Comparison of ENCODE assay signal across 19 cellular contexts in the genomic region with DNA sequence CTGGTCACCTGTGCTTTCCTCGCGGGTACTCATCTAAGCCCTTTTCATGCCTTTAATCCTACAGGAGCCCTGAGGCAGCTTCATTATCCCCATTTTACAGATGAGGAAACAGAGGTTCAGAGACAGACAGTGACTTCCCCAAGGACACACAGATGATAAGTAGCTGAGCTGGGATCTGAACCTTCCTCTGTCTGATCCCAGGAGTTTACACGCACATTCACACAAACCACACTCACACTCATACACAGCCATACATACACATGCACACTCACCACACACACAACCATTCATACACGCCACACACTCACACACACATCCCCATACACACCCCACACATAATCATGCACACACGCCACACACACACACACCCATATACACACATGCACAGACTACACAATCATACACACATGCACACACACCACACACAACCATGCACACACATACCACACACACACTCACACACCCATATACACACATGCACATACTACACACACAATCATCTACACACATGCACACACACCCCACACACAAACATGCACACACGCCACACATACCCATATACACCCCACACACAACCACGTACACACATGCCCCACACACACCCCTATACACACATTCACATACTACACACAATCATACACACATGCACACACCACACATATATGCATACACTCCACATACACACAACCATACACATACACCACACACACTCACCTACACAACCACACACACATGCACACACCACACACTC. TPM values are rescaled to one million over a fixed set of nuclear protein-coding genes. Genes with fewer than 3 reads are reported as not detected.
DNase-seq lines count a peak whose midpoint lies in the region; ATAC-seq, FAIRE-seq and TF ChIP-seq lines count a peak whose summit lies in the region.
"Had no signal": no experiment of that assay in that cellular context is flagged by ENCODE, and none has a peak within 500 bp of the region (broad histone marks: within the 10 kb centered on the region; RNA-seq: fewer than 3 reads in every experiment).

No MANE protein-coding gene starts in this region.

- no peak overlapping the region for H3K4me3 Mint-ChIP-seq in T-helper 17 cell
- H3K4me3 Mint-ChIP-seq: central memory CD8-positive, alpha-beta T cell had no signal

- TF ChIP-seq POLR2A in HepG2 (IDR thresholded peaks at IDR 0.05; ENCODE audit: insufficient read depth in 1 of 2, low read depth in 2 of 2, low read length in 2 of 2) (no peak), right lobe of liver (IDR thresholded peaks at IDR 0.05) (no peak)

- POLR2A ChIA-PET in HepG2 (lab: Yijun Ruan, JAX) = no interaction called here

- no peak for TF ChIP-seq EP300 in HepG2 (IDR thresholded peaks at IDR 0.05; ENCODE audit: low read depth in 2 of 2, low read length in 2 of 2)
- TF ChIP-seq EP300 in HepG2 (CRISPR knock-in tag; IDR thresholded peaks at IDR 0.05; ENCODE audit: borderline replicate concordance) = no peak

- in situ Hi-C loops in HepG2 (cut with HindIII; ENCODE audit: extremely low pct_ligation_motif_present, low pct_unique_long_range_greater_than_20kb) = no loop called here

- H3K79me2 ChIP-seq in HepG2 (ENCODE audit: insufficient read depth, low read length) = no peaks in the 10 kb centered on the region

- no peak overlapping the region for H3K27ac Mint-ChIP-seq in T-helper 17 cell
- H3K27ac Mint-ChIP-seq: progenitor cell of endocrine pancreas had no signal

- no peaks in the 10 kb centered on the region for H3K36me3 ChIP-seq in HepG2 (replicated peaks in 1 of 2; ENCODE audit: control insufficient read depth in 1 of 2, insufficient read depth in 2 of 2, low read length in 2 of 2)
- no peaks in the 10 kb centered on the region for H3K36me3 ChIP-seq in right lobe of liver
- H3K36me3 ChIP-seq in colonic mucosa = no peaks in the 10 kb centered on the region
- H3K36me3 ChIP-seq: uterus had no signal

- no peak for TF ChIP-seq RAD21 in HepG2 (CRISPR knock-in tag; IDR thresholded peaks at IDR 0.05)

- no peak for TF ChIP-seq CTCF in HepG2 (CRISPR knock-in tag; IDR thresholded peaks at IDR 0.05)
- TF ChIP-seq CTCF in right lobe of liver (IDR thresholded peaks at IDR 0.05) = no peak
- no peak for TF ChIP-seq CTCF in fibroblast of villous mesenchyme (IDR thresholded peaks at IDR 0.05; ENCODE audit: insufficient read depth, low read depth, low read length)
- no peak for TF ChIP-seq CTCF in colonic mucosa (IDR thresholded peaks at IDR 0.05)

- H3K27me3 ChIP-seq in HepG2 (ENCODE audit: control insufficient read depth in 1 of 2, insufficient read depth in 2 of 2, low read length in 2 of 2) (peaks cover 8 to 31% of the 10 kb centered on the region in 2 experiments), right lobe of liver (no peaks in the 10 kb centered on the region), colonic mucosa (no peaks in the 10 kb centered on the region)
- H3K27me3 ChIP-seq: uterus had no signal

- H4K20me1 ChIP-seq in HepG2 (ENCODE audit: insufficient read depth, low read length) = no peaks in the 10 kb centered on the region

- no peaks in the 10 kb centered on the region for H3K36me3 Mint-ChIP-seq in T-helper 17 cell (ENCODE audit: low read depth)

- no peak overlapping the region for H3K4me2 ChIP-seq in HepG2 (ENCODE audit: low read depth, low read length)

- DNase-seq in HepG2 (ENCODE audit: low spot score) (no peak), right lobe of liver (no peak), fibroblast of villous mesenchyme (ENCODE audit: low read depth) (no peak), urothelium cell line (ENCODE audit: low spot score) (no peak), T-helper 17 cell (no peak), colonic mucosa (no peak)
- DNase-seq: 8988T; activated naive CD4-positive, alpha-beta T cell; amygdala; C1 segment of cervical spinal cord; NCI-H526 treated with DMSO at 0.1 percent for 48 hours; stimulated activated CD4-positive, alpha-beta T cell treated with anti-CD3 and anti-CD28 coated beads, Interleukin-4, amount 100 ng/mL, for 4 hours; uterus had no signal

- H3K4me1 Mint-ChIP-seq in T-helper 17 cell = peaks cover 6% of the 10 kb centered on the region
- H3K4me1 Mint-ChIP-seq: central memory CD8-positive, alpha-beta T cell had no signal

- H3K9ac ChIP-seq in HepG2 (ENCODE audit: insufficient read depth, low read depth, low read length) = no peak overlapping the region
- H3K9ac ChIP-seq in colonic mucosa (ENCODE audit: low read depth in 2 of 2, low read length in 2 of 2) = peak overlapping the region in 1 of 2 donors; percentile 24

- H3K27ac ChIP-seq in HepG2 (ENCODE audit: extremely low read length, insufficient read depth, low read length) (no peak overlapping the region), right lobe of liver (no peak overlapping the region), colonic mucosa (no peak overlapping the region)

- no peaks in the 10 kb centered on the region for H3K9me3 ChIP-seq in HepG2 (ENCODE audit: low read length)
- H3K9me3 ChIP-seq in right lobe of liver = no peaks in the 10 kb centered on the region
- H3K9me3 ChIP-seq in T-helper 17 cell (ENCODE audit: control insufficient read depth, low read length, poor library complexity, severe bottlenecking) = no peaks in the 10 kb centered on the region
- H3K9me3 ChIP-seq in colonic mucosa = no peaks in the 10 kb centered on the region
- H3K9me3 ChIP-seq: uterus had no signal

- H2AFZ ChIP-seq in HepG2 (ENCODE audit: low read length) = no peak overlapping the region

- ATAC-seq in HepG2 (no peak), right lobe of liver (no peak), T-helper 17 cell (no peak)
- ATAC-seq: left lobe of liver had no signal

- BruUV-seq in HepG2 (replicated peaks; lab: Mats Ljungman, UMichigan) = no TSS peak

- FAIRE-seq in HepG2 (lab: Jason Lieb, UNC) = peak; percentile 51
- FAIRE-seq in urothelium cell line (lab: Jason Lieb, UNC) = peak; percentile 97
- FAIRE-seq: GM19239, H54 had no signal

- intact Hi-C loops in HepG2 (cut with micrococcal nuclease; ENCODE audit: unreplicated experiment) (no loop called here), right lobe of liver (cut with DNase I) (no loop called here), colonic mucosa (cut with DNase I) (no loop called here)

- H3K4me1 ChIP-seq in HepG2 (ENCODE audit: insufficient read depth, low read length) = 0 out of 2 replicates have a peak, but pooled peaks cover 8% of the 10 kb centered on the region
- H3K4me1 ChIP-seq in right lobe of liver = no peaks in the 10 kb centered on the region
- no peaks in the 10 kb centered on the region for H3K4me1 ChIP-seq in colonic mucosa
- H3K4me1 ChIP-seq: uterus had no signal

- H3K27me3 Mint-ChIP-seq in T-helper 17 cell = no peaks in the 10 kb centered on the region
- H3K27me3 Mint-ChIP-seq: central memory CD8-positive, alpha-beta T cell had no signal

- CTCF ChIA-PET in HepG2 (lab: Yijun Ruan, JAX; ENCODE audit: low intra/inter-chr PET ratio, low total read pairs) = no interaction called here

- H3K4me3 ChIP-seq in HepG2 (replicated peaks in 1 of 3; ENCODE audit: insufficient read depth in 1 of 3, low read depth in 2 of 3, low read length in 3 of 3) = no peak overlapping the region
- H3K4me3 ChIP-seq in right lobe of liver = no peak overlapping the region
- peak overlapping the region; percentile 74 for H3K4me3 ChIP-seq in fibroblast of villous mesenchyme (ENCODE audit: low read depth, low read length)
- H3K4me3 ChIP-seq in colonic mucosa = no peak overlapping the region
- H3K4me3 ChIP-seq: uterus had no signal

- 78% methylated on average over 7 of the region's 7 CpGs for WGBS in HepG2 (ENCODE audit: low lambda C conversion rate)
- WGBS in right lobe of liver (ENCODE audit: insufficient coverage, low coverage, low lambda C conversion rate, missing lambda C conversion rate) = 85% methylated on average over 7 of the region's 7 CpGs

RNA-seq across cellular contexts. Expression of a gene that starts 2.7 kb away (rescaled TPM):
- total RNA-seq in HepG2 (2016; rRNA removed; fragmentation: Illumina TruSeq; extraction: Trizol) (not detected in 2 replicates), right lobe of liver (under 1 TPM in 4 of 6 experiments, not detected in 2; 0.09 to 0.38 (median 0.22) TPM), fibroblast of villous mesenchyme (83.3 and 186 TPM in 2 replicates), T-helper 17 cell (1 to 10 TPM; 3.9 to 5.0 TPM), colonic mucosa (1 to 10 TPM; 7.2 to 8.8 TPM)
- total RNA-seq in HepG2 (2016; cell fraction: cytosol; rRNA removed; fragmentation: Illumina TruSeq; extraction: Trizol; ENCODE audit: low read depth) = not detected in 2 replicates
- total RNA-seq in HepG2 (2016; cell fraction: insoluble cytoplasmic fraction; rRNA removed; fragmentation: Illumina TruSeq; extraction: Trizol) = not detected in 2 replicates
- not detected in 2 replicates for total RNA-seq in HepG2 (2016; cell fraction: membrane; rRNA removed; fragmentation: Illumina TruSeq; extraction: Trizol)
- total RNA-seq in HepG2 (2016; cell fraction: nucleus; rRNA removed; fragmentation: Illumina TruSeq; extraction: Trizol) = not detected in 2 replicates
- not detected in 2 replicates for polyA plus RNA-seq in HepG2 (2011; rRNA removed)
- polyA plus RNA-seq in HepG2 (2011; cell fraction: cytosol; rRNA removed) = not detected in 2 replicates
- not detected in 2 replicates for polyA plus RNA-seq in HepG2 (2011; cell fraction: nucleus; rRNA removed)
- polyA plus RNA-seq in HepG2 (2012) = not detected in 2 replicates
- not detected in 2 replicates for polyA plus RNA-seq in HepG2 (2016; cell fraction: cytosol; fragmentation: Illumina TruSeq; extraction: Trizol; ENCODE audit: low read depth)
- polyA plus RNA-seq in HepG2 (2016; cell fraction: insoluble cytoplasmic fraction; fragmentation: Illumina TruSeq; extraction: Trizol; ENCODE audit: low read depth) = not detected in 2 replicates
- not detected in 2 replicates for polyA plus RNA-seq in HepG2 (2016; cell fraction: membrane; fragmentation: Illumina TruSeq; extraction: Trizol; ENCODE audit: low read depth)
- not detected in 2 replicates for polyA plus RNA-seq in HepG2 (2016; cell fraction: nucleus; fragmentation: Illumina TruSeq; extraction: Trizol; ENCODE audit: insufficient read depth, low read depth)
- polyA minus RNA-seq in HepG2 (2011; rRNA and poly(A)+ RNA removed; ENCODE audit: low replicate concordance) = not detected in 2 replicates
- not detected in 2 replicates for polyA minus RNA-seq in HepG2 (2011; cell fraction: cytosol; rRNA and poly(A)+ RNA removed)
- not detected in 2 replicates for polyA minus RNA-seq in HepG2 (2011; cell fraction: nucleus; rRNA and poly(A)+ RNA removed)
- total RNA-seq: progenitor cell of endocrine pancreas had no signal
- polyA plus RNA-seq: neural cell had no signal

RNA-seq across cellular contexts. Expression of a gene that starts 32.7 kb away (rescaled TPM):
- total RNA-seq in HepG2 (2016; rRNA removed; fragmentation: Illumina TruSeq; extraction: Trizol) (107 and 131 TPM in 2 replicates), right lobe of liver (10 to 100 TPM; 36.7 to 81.8 (median 58.4) TPM), fibroblast of villous mesenchyme (105 TPM in 2 replicates), T-helper 17 cell (100 to 1,000 TPM; 139 to 177 TPM), colonic mucosa (10 to 100 TPM; 93.7 to 97.5 TPM)
- total RNA-seq in HepG2 (2016; cell fraction: cytosol; rRNA removed; fragmentation: Illumina TruSeq; extraction: Trizol; ENCODE audit: low read depth) = 132 and 143 TPM in 2 replicates
- total RNA-seq in HepG2 (2016; cell fraction: insoluble cytoplasmic fraction; rRNA removed; fragmentation: Illumina TruSeq; extraction: Trizol) = 110 and 134 TPM in 2 replicates
- total RNA-seq in HepG2 (2016; cell fraction: membrane; rRNA removed; fragmentation: Illumina TruSeq; extraction: Trizol) = 177 and 190 TPM in 2 replicates
- total RNA-seq in HepG2 (2016; cell fraction: nucleus; rRNA removed; fragmentation: Illumina TruSeq; extraction: Trizol) = 57.1 and 61.7 TPM in 2 replicates
- polyA plus RNA-seq in HepG2 (2011; rRNA removed) = 85.9 and 94.4 TPM in 2 replicates
- 52.6 and 73.1 TPM in 2 replicates for polyA plus RNA-seq in HepG2 (2011; cell fraction: cytosol; rRNA removed)
- 109 and 121 TPM in 2 replicates for polyA plus RNA-seq in HepG2 (2011; cell fraction: nucleus; rRNA removed)
- 68.8 and 75.6 TPM in 2 replicates for polyA plus RNA-seq in HepG2 (2012)
- polyA plus RNA-seq in HepG2 (2016; cell fraction: cytosol; fragmentation: Illumina TruSeq; extraction: Trizol; ENCODE audit: low read depth) = 179 and 208 TPM in 2 replicates
- polyA plus RNA-seq in HepG2 (2016; cell fraction: insoluble cytoplasmic fraction; fragmentation: Illumina TruSeq; extraction: Trizol; ENCODE audit: low read depth) = 160 and 163 TPM in 2 replicates
- 188 and 198 TPM in 2 replicates for polyA plus RNA-seq in HepG2 (2016; cell fraction: membrane; fragmentation: Illumina TruSeq; extraction: Trizol; ENCODE audit: low read depth)
- polyA plus RNA-seq in HepG2 (2016; cell fraction: nucleus; fragmentation: Illumina TruSeq; extraction: Trizol; ENCODE audit: insufficient read depth, low read depth) = 121 and 125 TPM in 2 replicates
- 27.0 and 56.6 TPM in 2 replicates for polyA minus RNA-seq in HepG2 (2011; rRNA and poly(A)+ RNA removed; ENCODE audit: low replicate concordance)
- 22.4 and 23.6 TPM in 2 replicates for polyA minus RNA-seq in HepG2 (2011; cell fraction: cytosol; rRNA and poly(A)+ RNA removed)
- polyA minus RNA-seq in HepG2 (2011; cell fraction: nucleus; rRNA and poly(A)+ RNA removed) = 41.3 and 43.5 TPM in 2 replicates

RNA-seq across cellular contexts. Expression of a gene that starts 34.2 kb away (rescaled TPM):
- 60.7 and 69.9 TPM in 2 replicates for total RNA-seq in HepG2 (2016; rRNA removed; fragmentation: Illumina TruSeq; extraction: Trizol)
- total RNA-seq in HepG2 (2016; cell fraction: cytosol; rRNA removed; fragmentation: Illumina TruSeq; extraction: Trizol; ENCODE audit: low read depth) = 21.9 and 27.2 TPM in 2 replicates
- 55.9 and 75.2 TPM in 2 replicates for total RNA-seq in HepG2 (2016; cell fraction: insoluble cytoplasmic fraction; rRNA removed; fragmentation: Illumina TruSeq; extraction: Trizol)
- 19.7 and 22.5 TPM in 2 replicates for total RNA-seq in HepG2 (2016; cell fraction: membrane; rRNA removed; fragmentation: Illumina TruSeq; extraction: Trizol)
- 77.0 and 82.1 TPM in 2 replicates for total RNA-seq in HepG2 (2016; cell fraction: nucleus; rRNA removed; fragmentation: Illumina TruSeq; extraction: Trizol)
- 15.3 and 16.1 TPM in 2 replicates for polyA plus RNA-seq in HepG2 (2011; rRNA removed)
- polyA plus RNA-seq in HepG2 (2011; cell fraction: cytosol; rRNA removed) = 8.3 and 9.4 TPM in 2 replicates
- polyA plus RNA-seq in HepG2 (2011; cell fraction: nucleus; rRNA removed) = 27.3 and 39.2 TPM in 2 replicates
- 26.6 and 31.2 TPM in 2 replicates for polyA plus RNA-seq in HepG2 (2012)
- polyA plus RNA-seq in HepG2 (2016; cell fraction: cytosol; fragmentation: Illumina TruSeq; extraction: Trizol; ENCODE audit: low read depth) = 2.3 and 2.5 TPM in 2 replicates
- 35.5 and 40.7 TPM in 2 replicates for polyA plus RNA-seq in HepG2 (2016; cell fraction: insoluble cytoplasmic fraction; fragmentation: Illumina TruSeq; extraction: Trizol; ENCODE audit: low read depth)
- polyA plus RNA-seq in HepG2 (2016; cell fraction: membrane; fragmentation: Illumina TruSeq; extraction: Trizol; ENCODE audit: low read depth) = 5.1 and 6.5 TPM in 2 replicates
- polyA plus RNA-seq in HepG2 (2016; cell fraction: nucleus; fragmentation: Illumina TruSeq; extraction: Trizol; ENCODE audit: insufficient read depth, low read depth) = 53.6 and 61.3 TPM in 2 replicates
- polyA minus RNA-seq in HepG2 (2011; rRNA and poly(A)+ RNA removed; ENCODE audit: low replicate concordance) = 27.4 and 45.1 TPM in 2 replicates
- polyA minus RNA-seq in HepG2 (2011; cell fraction: cytosol; rRNA and poly(A)+ RNA removed) = 11.9 and 15.4 TPM in 2 replicates
- 155 and 179 TPM in 2 replicates for polyA minus RNA-seq in HepG2 (2011; cell fraction: nucleus; rRNA and poly(A)+ RNA removed)
- 10 to 100 TPM; 13.2 to 28.4 (median 20.6) TPM for total RNA-seq in right lobe of liver
- total RNA-seq in fibroblast of villous mesenchyme = 41.2 and 59.2 TPM in 2 replicates
- total RNA-seq in T-helper 17 cell = 100 to 1,000 TPM in 1 of 2 donors, 10 to 100 TPM in 1; 85.3 to 107 TPM
- 10 to 100 TPM; 41.1 to 64.9 TPM for total RNA-seq in colonic mucosa

RNA-seq across cellular contexts. Expression of a gene that starts 38.6 kb away (rescaled TPM):
- total RNA-seq in HepG2 (2016; rRNA removed; fragmentation: Illumina TruSeq; extraction: Trizol) = not detected in 2 replicates
- not detected in 2 replicates for total RNA-seq in HepG2 (2016; cell fraction: cytosol; rRNA removed; fragmentation: Illumina TruSeq; extraction: Trizol; ENCODE audit: low read depth)
- total RNA-seq in HepG2 (2016; cell fraction: insoluble cytoplasmic fraction; rRNA removed; fragmentation: Illumina TruSeq; extraction: Trizol) = not detected in 2 replicates
- not detected in 2 replicates for total RNA-seq in HepG2 (2016; cell fraction: membrane; rRNA removed; fragmentation: Illumina TruSeq; extraction: Trizol)
- not detected in 2 replicates for total RNA-seq in HepG2 (2016; cell fraction: nucleus; rRNA removed; fragmentation: Illumina TruSeq; extraction: Trizol)
- polyA plus RNA-seq in HepG2 (2011; rRNA removed) = 0.07 and 0.12 TPM in 2 replicates
- 0.07 and 0.08 TPM in 2 replicates for polyA plus RNA-seq in HepG2 (2011; cell fraction: cytosol; rRNA removed)
- polyA plus RNA-seq in HepG2 (2011; cell fraction: nucleus; rRNA removed) = 0.14 and 0.16 TPM in 2 replicates
- not detected in 2 replicates for polyA plus RNA-seq in HepG2 (2012)
- polyA plus RNA-seq in HepG2 (2016; cell fraction: cytosol; fragmentation: Illumina TruSeq; extraction: Trizol; ENCODE audit: low read depth) = not detected in 2 replicates
- polyA plus RNA-seq in HepG2 (2016; cell fraction: insoluble cytoplasmic fraction; fragmentation: Illumina TruSeq; extraction: Trizol; ENCODE audit: low read depth) = 0.10 TPM in 1 of 2 replicates, not detected in the other
- not detected in 2 replicates for polyA plus RNA-seq in HepG2 (2016; cell fraction: membrane; fragmentation: Illumina TruSeq; extraction: Trizol; ENCODE audit: low read depth)
- polyA plus RNA-seq in HepG2 (2016; cell fraction: nucleus; fragmentation: Illumina TruSeq; extraction: Trizol; ENCODE audit: insufficient read depth, low read depth) = not detected in 2 replicates
- polyA minus RNA-seq in HepG2 (2011; rRNA and poly(A)+ RNA removed; ENCODE audit: low replicate concordance) = 0.26 and 2.7 TPM in 2 replicates
- polyA minus RNA-seq in HepG2 (2011; cell fraction: cytosol; rRNA and poly(A)+ RNA removed) = not detected in 2 replicates
- polyA minus RNA-seq in HepG2 (2011; cell fraction: nucleus; rRNA and poly(A)+ RNA removed) = not detected in 2 replicates
- total RNA-seq in right lobe of liver = 1 to 10 TPM; 1.5 to 6.0 (median 3.1) TPM
- 1.3 and 2.2 TPM in 2 replicates for total RNA-seq in fibroblast of villous mesenchyme
- 100 to 1,000 TPM in 1 of 2 donors, 10 to 100 TPM in 1; 91.3 to 131 TPM for total RNA-seq in T-helper 17 cell
- 1 to 10 TPM; 2.5 to 4.4 TPM for total RNA-seq in colonic mucosa
- total RNA-seq: progenitor cell of endocrine pancreas had no signal
